In the genomic region with DNA sequence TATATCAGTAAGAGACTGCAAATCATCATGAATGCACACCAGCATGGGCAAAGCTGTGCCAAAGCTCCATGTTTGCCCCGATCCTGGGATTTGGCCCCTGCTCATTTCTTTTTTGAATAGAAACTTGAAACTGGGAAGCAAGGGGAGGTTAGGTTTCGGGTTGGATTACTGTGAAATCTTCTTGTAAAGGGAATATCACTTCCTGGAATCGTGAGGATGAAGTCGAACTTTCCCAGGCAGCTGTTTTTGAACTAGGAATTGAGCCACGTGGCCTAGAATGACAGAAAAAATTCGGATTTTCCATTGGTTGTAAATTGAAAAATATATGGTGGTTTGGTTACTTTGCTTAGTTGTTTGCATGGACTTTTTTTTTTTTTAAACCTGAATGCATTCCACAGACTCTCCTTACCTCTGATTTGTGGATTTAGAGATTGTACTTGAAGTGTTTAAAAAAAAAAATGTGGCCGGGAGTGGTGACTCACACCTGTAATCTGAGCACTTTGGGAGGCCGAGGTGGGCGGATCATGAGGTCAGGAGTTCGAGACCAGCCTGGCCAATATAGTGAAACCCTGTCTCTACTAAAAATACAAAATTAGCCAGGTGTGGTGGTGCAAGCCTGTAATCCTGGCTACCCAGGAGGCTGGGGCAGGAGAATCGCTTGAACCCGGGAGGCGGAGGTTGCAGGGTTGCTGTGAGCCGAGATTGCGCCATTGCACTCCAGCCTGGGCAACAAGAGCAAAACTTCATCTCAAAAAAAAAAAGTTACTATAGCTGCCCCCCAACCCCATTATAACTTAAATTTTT, we compare ENCODE assay signal across 1 cellular context.
A peak's percentile ranks its signal among the peaks of the same experiment; 100 is the strongest.
TF ChIP-seq lines count a peak whose summit lies in the region.

No MANE protein-coding gene starts in this region.

TF ChIP-seq in K562, 482 proteins besides CTCF, POLR2A, EP300 and RAD21:
- TF ChIP-seq CEBPG (CRISPR knock-in tag; IDR thresholded peaks at IDR 0.05): peak; percentile 53; the same call in 1 of the 2 replicates
- peak; percentile 9 to 28; a peak in 2 of 4 replicates for TF ChIP-seq CEBPG (tag; conservative IDR thresholded peaks at IDR 0.05 in 1 of 2, IDR thresholded peaks at IDR 0.05 in 1 of 2)
- peak; percentile 86 for TF ChIP-seq ADNP (tag; IDR thresholded peaks at IDR 0.05)
- TF ChIP-seq EGR1 (conservative IDR thresholded peaks at IDR 0.05): peak; percentile 79
- peak; percentile 38 to 47; a peak in 2 of 4 replicates for TF ChIP-seq KDM1A (IDR thresholded peaks at IDR 0.05)
- peak; percentile 52 for TF ChIP-seq ZNF384 (IDR thresholded peaks at IDR 0.05; ENCODE audit: low read depth, low read length)
- TF ChIP-seq, protein P1, sequence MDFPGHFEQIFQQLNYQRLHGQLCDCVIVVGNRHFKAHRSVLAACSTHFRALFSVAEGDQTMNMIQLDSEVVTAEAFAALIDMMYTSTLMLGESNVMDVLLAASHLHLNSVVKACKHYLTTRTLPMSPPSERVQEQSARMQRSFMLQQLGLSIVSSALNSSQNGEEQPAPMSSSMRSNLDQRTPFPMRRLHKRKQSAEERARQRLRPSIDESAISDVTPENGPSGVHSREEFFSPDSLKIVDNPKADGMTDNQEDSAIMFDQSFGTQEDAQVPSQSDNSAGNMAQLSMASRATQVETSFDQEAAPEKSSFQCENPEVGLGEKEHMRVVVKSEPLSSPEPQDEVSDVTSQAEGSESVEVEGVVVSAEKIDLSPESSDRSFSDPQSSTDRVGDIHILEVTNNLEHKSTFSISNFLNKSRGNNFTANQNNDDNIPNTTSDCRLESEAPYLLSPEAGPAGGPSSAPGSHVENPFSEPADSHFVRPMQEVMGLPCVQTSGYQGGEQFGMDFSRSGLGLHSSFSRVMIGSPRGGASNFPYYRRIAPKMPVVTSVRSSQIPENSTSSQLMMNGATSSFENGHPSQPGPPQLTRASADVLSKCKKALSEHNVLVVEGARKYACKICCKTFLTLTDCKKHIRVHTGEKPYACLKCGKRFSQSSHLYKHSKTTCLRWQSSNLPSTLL (IDR thresholded peaks at IDR 0.05): no peak
- 0 out of 2 replicates have a peak, but pooled peaks have one; percentile 13 for TF ChIP-seq JUND (IDR thresholded peaks at IDR 0.05; ENCODE audit: borderline replicate concordance, low read depth, low read length)
- no peak for TF ChIP-seq JUND (tag; IDR thresholded peaks at IDR 0.05; ENCODE audit: borderline replicate concordance, low read depth, low read length)
- no peak for TF ChIP-seq HDAC1 (IDR thresholded peaks at IDR 0.05)
- no peak for TF ChIP-seq CHD4 (IDR thresholded peaks at IDR 0.05; ENCODE audit: insufficient read depth, insufficient replicate concordance, low read depth, low read length, poor library complexity, severe bottlenecking)
- TF ChIP-seq, protein P2, sequence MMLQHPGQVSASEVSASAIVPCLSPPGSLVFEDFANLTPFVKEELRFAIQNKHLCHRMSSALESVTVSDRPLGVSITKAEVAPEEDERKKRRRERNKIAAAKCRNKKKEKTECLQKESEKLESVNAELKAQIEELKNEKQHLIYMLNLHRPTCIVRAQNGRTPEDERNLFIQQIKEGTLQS (IDR thresholded peaks at IDR 0.05): peak; percentile 67
- TF ChIP-seq, protein P2 (CRISPR knock-in tag; conservative IDR thresholded peaks at IDR 0.05): no peak
- TF ChIP-seq, protein P3, sequence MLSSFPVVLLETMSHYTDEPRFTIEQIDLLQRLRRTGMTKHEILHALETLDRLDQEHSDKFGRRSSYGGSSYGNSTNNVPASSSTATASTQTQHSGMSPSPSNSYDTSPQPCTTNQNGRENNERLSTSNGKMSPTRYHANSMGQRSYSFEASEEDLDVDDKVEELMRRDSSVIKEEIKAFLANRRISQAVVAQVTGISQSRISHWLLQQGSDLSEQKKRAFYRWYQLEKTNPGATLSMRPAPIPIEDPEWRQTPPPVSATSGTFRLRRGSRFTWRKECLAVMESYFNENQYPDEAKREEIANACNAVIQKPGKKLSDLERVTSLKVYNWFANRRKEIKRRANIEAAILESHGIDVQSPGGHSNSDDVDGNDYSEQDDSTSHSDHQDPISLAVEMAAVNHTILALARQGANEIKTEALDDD (IDR thresholded peaks at IDR 0.05): no peak
- TF ChIP-seq MIER1 (IDR thresholded peaks at IDR 0.05; ENCODE audit: low read depth): no peak
- no peak for TF ChIP-seq CBFA2T2 (conservative IDR thresholded peaks at IDR 0.05)
- TF ChIP-seq, protein P4, sequence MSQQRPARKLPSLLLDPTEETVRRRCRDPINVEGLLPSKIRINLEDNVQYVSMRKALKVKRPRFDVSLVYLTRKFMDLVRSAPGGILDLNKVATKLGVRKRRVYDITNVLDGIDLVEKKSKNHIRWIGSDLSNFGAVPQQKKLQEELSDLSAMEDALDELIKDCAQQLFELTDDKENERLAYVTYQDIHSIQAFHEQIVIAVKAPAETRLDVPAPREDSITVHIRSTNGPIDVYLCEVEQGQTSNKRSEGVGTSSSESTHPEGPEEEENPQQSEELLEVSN (IDR thresholded peaks at IDR 0.05; ENCODE audit: borderline replicate concordance in 1 of 2, extremely low read depth in 1 of 2, insufficient read depth in 1 of 2, insufficient read length in 1 of 2, low read depth in 1 of 2, low read length in 1 of 2, poor library complexity in 1 of 2, severe bottlenecking in 1 of 2): no peak
- TF ChIP-seq, protein P5, sequence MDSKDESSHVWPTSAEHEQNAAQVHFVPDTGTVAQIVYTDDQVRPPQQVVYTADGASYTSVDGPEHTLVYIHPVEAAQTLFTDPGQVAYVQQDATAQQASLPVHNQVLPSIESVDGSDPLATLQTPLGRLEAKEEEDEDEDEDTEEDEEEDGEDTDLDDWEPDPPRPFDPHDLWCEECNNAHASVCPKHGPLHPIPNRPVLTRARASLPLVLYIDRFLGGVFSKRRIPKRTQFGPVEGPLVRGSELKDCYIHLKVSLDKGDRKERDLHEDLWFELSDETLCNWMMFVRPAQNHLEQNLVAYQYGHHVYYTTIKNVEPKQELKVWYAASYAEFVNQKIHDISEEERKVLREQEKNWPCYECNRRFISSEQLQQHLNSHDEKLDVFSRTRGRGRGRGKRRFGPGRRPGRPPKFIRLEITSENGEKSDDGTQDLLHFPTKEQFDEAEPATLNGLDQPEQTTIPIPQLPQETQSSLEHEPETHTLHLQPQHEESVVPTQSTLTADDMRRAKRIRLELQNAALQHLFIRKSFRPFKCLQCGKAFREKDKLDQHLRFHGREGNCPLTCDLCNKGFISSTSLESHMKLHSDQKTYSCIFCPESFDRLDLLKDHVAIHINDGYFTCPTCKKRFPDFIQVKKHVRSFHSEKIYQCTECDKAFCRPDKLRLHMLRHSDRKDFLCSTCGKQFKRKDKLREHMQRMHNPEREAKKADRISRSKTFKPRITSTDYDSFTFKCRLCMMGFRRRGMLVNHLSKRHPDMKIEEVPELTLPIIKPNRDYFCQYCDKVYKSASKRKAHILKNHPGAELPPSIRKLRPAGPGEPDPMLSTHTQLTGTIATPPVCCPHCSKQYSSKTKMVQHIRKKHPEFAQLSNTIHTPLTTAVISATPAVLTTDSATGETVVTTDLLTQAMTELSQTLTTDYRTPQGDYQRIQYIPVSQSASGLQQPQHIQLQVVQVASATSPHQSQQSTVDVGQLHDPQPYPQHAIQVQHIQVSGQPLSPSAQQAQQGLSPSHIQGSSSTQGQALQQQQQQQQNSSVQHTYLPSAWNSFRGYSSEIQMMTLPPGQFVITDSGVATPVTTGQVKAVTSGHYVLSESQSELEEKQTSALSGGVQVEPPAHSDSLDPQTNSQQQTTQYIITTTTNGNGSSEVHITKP (IDR thresholded peaks at IDR 0.05; ENCODE audit: partially characterized antibody): no peak
- peak; percentile 83 for TF ChIP-seq CEBPB (tag; IDR thresholded peaks at IDR 0.05)
- TF ChIP-seq BCOR (IDR thresholded peaks at IDR 0.05): peak; percentile 41; the same call in 1 of the 2 replicates
- TF ChIP-seq FOSL1 (tag; conservative IDR thresholded peaks at IDR 0.05): peak; percentile 57
- TF ChIP-seq ATF7 (IDR thresholded peaks at IDR 0.05): 0 out of 2 replicates have a peak, but pooled peaks have one; percentile 15
